8 cellular contexts compared by ENCODE assay signal in the genomic region with DNA sequence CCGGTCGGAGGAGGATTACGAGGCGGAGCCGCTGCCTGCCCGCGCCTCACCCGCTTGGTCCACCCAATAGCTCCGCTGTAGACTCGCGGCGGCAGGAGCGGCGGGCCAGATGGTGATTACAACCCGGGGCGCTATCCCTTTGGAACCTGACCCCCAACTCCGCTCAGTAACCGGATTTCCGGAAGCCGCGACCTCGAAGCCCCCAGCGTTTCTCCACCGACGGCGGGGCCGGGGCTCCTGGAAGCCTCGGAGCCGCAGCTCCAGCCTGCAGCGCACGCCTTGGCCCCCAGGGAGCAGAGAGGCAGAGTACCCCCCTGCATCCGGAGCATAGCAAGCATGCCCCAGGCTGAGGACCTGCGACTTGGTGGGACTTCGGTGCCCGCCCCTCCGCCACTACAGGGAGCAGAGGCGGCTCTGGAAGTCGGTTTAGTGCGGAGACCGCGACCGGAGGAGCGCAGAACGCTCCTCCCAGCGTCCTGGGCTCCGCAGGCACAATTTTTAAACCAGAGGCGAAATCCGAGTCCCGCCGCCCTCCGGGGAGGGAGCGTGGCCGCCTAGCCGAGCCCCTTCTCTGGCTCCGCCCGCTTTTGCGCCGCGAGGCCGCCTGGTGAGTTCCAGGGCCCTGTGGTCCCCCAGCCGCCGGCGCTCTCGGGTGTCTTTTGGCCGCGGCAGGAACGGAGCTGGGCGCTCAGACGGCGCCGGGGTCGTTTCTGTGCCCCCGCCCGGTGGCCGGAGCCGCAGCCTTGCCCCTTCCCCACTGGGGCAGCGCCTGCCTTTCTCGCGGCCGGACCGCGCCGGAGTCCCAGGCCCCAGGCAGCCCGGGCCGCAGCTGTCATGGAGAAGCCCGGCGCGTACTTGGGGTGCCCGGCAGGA. TPM values are rescaled to one million over a fixed set of nuclear protein-coding genes. Genes with fewer than 3 reads are reported as not detected.
DNase-seq lines count a peak whose midpoint lies in the region; ATAC-seq, FAIRE-seq and TF ChIP-seq lines count a peak whose summit lies in the region.

No MANE protein-coding gene starts in this region.

- ATAC-seq in activated T-helper 17 cell treated with anti-CD3 and anti-CD28 coated beads, Interleukin-2, amount 50 U/mL, for 72 hours (replicated peaks), result peak; percentile 32
- ATAC-seq in gastroesophageal sphincter (peak; percentile 39), pancreas (peak; percentile 65 to 75 (median 70)), GM18870 (IDR thresholded peaks at IDR 0.05; ENCODE audit: unreplicated experiment) (no peak)

- H3K9me3 Mint-ChIP-seq in activated T-helper 17 cell treated with anti-CD3 and anti-CD28 coated beads, Interleukin-2, amount 50 U/mL, for 72 hours, result no peaks in the 10 kb centered on the region

- H3K36me3 Mint-ChIP-seq in activated T-helper 17 cell treated with anti-CD3 and anti-CD28 coated beads, Interleukin-2, amount 50 U/mL, for 72 hours (ENCODE audit: low read depth), result no peaks in the 10 kb centered on the region

- peaks cover 32 to 53% (median 42%) of the 10 kb centered on the region in 11 experiments for H3K27me3 ChIP-seq in BLaER1 treated with 17β-estradiol and CSF1 and Interleukin-3, amounts not matched to agents 10 nM and 100 nM
- H3K27me3 ChIP-seq in gastroesophageal sphincter (peaks cover 75% of the 10 kb centered on the region), pancreas (no peaks in the 10 kb centered on the region), MM.1S (replicated peaks; ENCODE audit: insufficient read depth, low read length) (no peaks in the 10 kb centered on the region)

- DNase-seq in HK-2 (ENCODE audit: unreplicated experiment) (peak; percentile 55), pancreas (peak; percentile 39 to 83 (median 60)), MM.1S (no peak), HCEC 1CT (no peak)

- no peak for TF ChIP-seq POLR2A in gastroesophageal sphincter (IDR thresholded peaks at IDR 0.05)

- no peak for FAIRE-seq in pancreas (lab: Jason Lieb, UNC)

- TF ChIP-seq CTCF in gastroesophageal sphincter (IDR thresholded peaks at IDR 0.05) (peak in 1 of 4 experiments; percentile 22), pancreas (IDR thresholded peaks at IDR 0.05) (no peak), MM.1S (IDR thresholded peaks at IDR 0.05; ENCODE audit: low read length) (no peak)

- H3K4me2 ChIP-seq in BLaER1 treated with 17β-estradiol and CSF1 and Interleukin-3, amounts not matched to agents 10 nM and 100 nM, result peak overlapping the region; percentile 71 to 99 (median 96)
- no peak overlapping the region for H3K4me2 ChIP-seq in MM.1S (ENCODE audit: low read depth, low read length)

- H3K27ac Mint-ChIP-seq in activated T-helper 17 cell treated with anti-CD3 and anti-CD28 coated beads, Interleukin-2, amount 50 U/mL, for 72 hours, result no peak overlapping the region

- no peak overlapping the region for H2AFZ ChIP-seq in MM.1S (ENCODE audit: low read length)

- peak overlapping the region; percentile 14 to 77 (median 60); a peak in 21 of 22 replicates for H3K27ac ChIP-seq in BLaER1 treated with 17β-estradiol and CSF1 and Interleukin-3, amounts not matched to agents 10 nM and 100 nM
- peak overlapping the region in 1 of 4 donors; percentile 66 for H3K27ac ChIP-seq in gastroesophageal sphincter
- peak overlapping the region in 1 of 4 donors; percentile 48 for H3K27ac ChIP-seq in pancreas
- no peak overlapping the region for H3K27ac ChIP-seq in MM.1S (ENCODE audit: low read length)

- no peaks in the 10 kb centered on the region for H3K36me3 ChIP-seq in BLaER1 treated with 17β-estradiol and CSF1 and Interleukin-3, amounts not matched to agents 10 nM and 100 nM
- H3K36me3 ChIP-seq in gastroesophageal sphincter, result no peaks in the 10 kb centered on the region
- H3K36me3 ChIP-seq in pancreas, result no peaks in the 10 kb centered on the region
- H3K36me3 ChIP-seq in MM.1S (replicated peaks; ENCODE audit: insufficient read depth, low read length), result no peaks in the 10 kb centered on the region

- H4K20me1 ChIP-seq in BLaER1 treated with 17β-estradiol and CSF1 and Interleukin-3, amounts not matched to agents 10 nM and 100 nM, result peaks cover 0 to 10% (median 0%) of the 10 kb centered on the region in 11 experiments; a peak in 2 of 22 replicates
- no peaks in the 10 kb centered on the region for H4K20me1 ChIP-seq in MM.1S (ENCODE audit: insufficient read depth, low read length)

- H3K4me3 Mint-ChIP-seq in activated T-helper 17 cell treated with anti-CD3 and anti-CD28 coated beads, Interleukin-2, amount 50 U/mL, for 72 hours, result peak overlapping the region; percentile 71

- no peaks in the 10 kb centered on the region for H3K9me2 ChIP-seq in MM.1S (replicated peaks; ENCODE audit: insufficient read depth, low read length)

- no peaks in the 10 kb centered on the region for H3K79me2 ChIP-seq in MM.1S (ENCODE audit: low read length)

- H3K27me3 Mint-ChIP-seq in activated T-helper 17 cell treated with anti-CD3 and anti-CD28 coated beads, Interleukin-2, amount 50 U/mL, for 72 hours, result peaks cover 44% of the 10 kb centered on the region

- H3K4me3 ChIP-seq in BLaER1 treated with 17β-estradiol and CSF1 and Interleukin-3, amounts not matched to agents 10 nM and 100 nM, result peak overlapping the region; percentile 62 to 77 (median 70)
- H3K4me3 ChIP-seq in gastroesophageal sphincter (peak overlapping the region; percentile 33 to 56), pancreas (peak overlapping the region; percentile 45 to 74 (median 58)), MM.1S (ENCODE audit: low read length) (no peak overlapping the region)

- H3K4me1 Mint-ChIP-seq in activated T-helper 17 cell treated with anti-CD3 and anti-CD28 coated beads, Interleukin-2, amount 50 U/mL, for 72 hours, result no peaks in the 10 kb centered on the region

- TF ChIP-seq EP300 in gastroesophageal sphincter (IDR thresholded peaks at IDR 0.05), result no peak

- WGBS in gastroesophageal sphincter (ENCODE audit: low coverage in 1 of 2), 2 donors, result 0% methylated on average over 1 to 4 of the region's 89 CpGs
- 1% methylated on average over 86 to 89 of the region's 89 CpGs for WGBS in pancreas, 2 donors

- intact Hi-C loops in pancreas (cut with DNase I), result no loop called here

- H3K9me3 ChIP-seq in BLaER1 treated with 17β-estradiol and CSF1 and Interleukin-3, amounts not matched to agents 10 nM and 100 nM (replicated peaks in 1 of 11), result peaks cover 0 to 12% (median 0%) of the 10 kb centered on the region in 11 experiments; a peak in 7 of 22 replicates
- H3K9me3 ChIP-seq in gastroesophageal sphincter (no peaks in the 10 kb centered on the region), pancreas (no peaks in the 10 kb centered on the region), MM.1S (replicated peaks; ENCODE audit: insufficient read depth, low read length) (no peaks in the 10 kb centered on the region)

- H3K4me1 ChIP-seq in BLaER1 treated with 17β-estradiol and CSF1 and Interleukin-3, amounts not matched to agents 10 nM and 100 nM, result peaks cover 8 to 26% (median 18%) of the 10 kb centered on the region in 10 experiments; a peak in 16 of 20 replicates
- H3K4me1 ChIP-seq in gastroesophageal sphincter, result peaks cover 0 to 39% (median 12%) of the 10 kb centered on the region in 3 donors
- no peaks in the 10 kb centered on the region for H3K4me1 ChIP-seq in pancreas
- H3K4me1 ChIP-seq in MM.1S (ENCODE audit: low read length), result 0 out of 2 replicates have a peak, but pooled peaks cover 3% of the 10 kb centered on the region

- peak overlapping the region; percentile 54 to 79 (median 74) for H3K9ac ChIP-seq in BLaER1 treated with 17β-estradiol and CSF1 and Interleukin-3, amounts not matched to agents 10 nM and 100 nM
- H3K9ac ChIP-seq in MM.1S (ENCODE audit: low read length), result no peak overlapping the region

- H3F3A ChIP-seq in MM.1S (ENCODE audit: insufficient read depth, low read length), result no peaks in the 10 kb centered on the region

RNA-seq across cellular contexts. Expression of a gene that starts 28.2 kb away (rescaled TPM):
- 10 to 100 TPM; 15.8 to 26.7 TPM for total RNA-seq in activated T-helper 17 cell treated with anti-CD3 and anti-CD28 coated beads, Interleukin-2, amount 50 U/mL, for 72 hours
- total RNA-seq in gastroesophageal sphincter, result 10 to 100 TPM; 15.5 to 18.8 (median 18.3) TPM
- 1 to 10 TPM; 4.1 to 7.7 (median 6.9) TPM for total RNA-seq in pancreas
- 1 to 10 TPM; 5.1 to 9.3 TPM for polyA plus RNA-seq in pancreas

Comparison
In these comparisons a context has a peak if more than half of its experiments do, and no peak if none do; other contexts are left out.
1. DNase-seq: peak in HK-2 (single experiment) and pancreas (6 of 6); none in MM.1S (single experiment) and HCEC 1CT (single experiment).